ENCODE assay signal across 9 cellular contexts in the genomic region with DNA sequence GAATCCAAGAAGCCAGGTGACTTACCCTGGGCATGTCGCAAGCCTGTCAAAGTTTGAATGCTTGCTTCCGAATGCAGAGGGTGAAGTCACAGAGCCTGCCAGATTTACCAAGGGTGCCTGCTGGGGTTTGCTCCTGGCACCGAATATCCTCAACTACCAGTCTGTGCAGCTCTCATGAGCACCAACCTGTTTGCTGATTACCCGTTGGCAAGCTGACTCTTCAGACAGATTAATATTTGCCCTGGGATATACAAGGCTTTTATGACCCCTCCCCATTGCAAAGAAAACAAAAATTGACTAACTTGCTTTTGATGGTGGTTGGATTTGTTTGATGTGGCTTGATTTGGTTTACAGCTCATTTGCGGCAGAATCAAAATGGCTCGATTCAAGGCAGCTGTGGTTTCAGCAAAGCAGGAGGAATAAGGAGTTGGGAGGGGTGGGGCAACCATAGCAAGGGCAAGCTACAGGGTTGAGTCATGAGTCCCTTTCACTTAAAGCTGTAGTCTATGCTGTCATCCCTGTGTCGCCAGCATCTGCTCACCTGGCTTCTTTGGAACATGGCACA.
DNase-seq lines count a peak whose midpoint lies in the region; ATAC-seq and TF ChIP-seq lines count a peak whose summit lies in the region.
"Had no signal": no experiment of that assay in that cellular context is flagged by ENCODE, and none has a peak within 500 bp of the region (broad histone marks: within the 10 kb centered on the region; RNA-seq: fewer than 3 reads in every experiment).

No MANE protein-coding gene starts in this region.

- no peaks in the 10 kb centered on the region for H3K36me3 Mint-ChIP-seq in activated CD8-positive, alpha-beta T cell treated with anti-CD3 and anti-CD28 coated beads for 36 hours (ENCODE audit: low read depth)

- H3K9me3 Mint-ChIP-seq in activated CD8-positive, alpha-beta T cell treated with anti-CD3 and anti-CD28 coated beads for 36 hours, result no peaks in the 10 kb centered on the region

- TF ChIP-seq POLR2A in esophagus squamous epithelium (IDR thresholded peaks at IDR 0.05) (no peak), gastroesophageal sphincter (IDR thresholded peaks at IDR 0.05) (no peak)

- intact Hi-C loops in activated CD8-positive, alpha-beta T cell treated with anti-CD3 and anti-CD28 coated beads for 36 hours (cut with micrococcal nuclease), result no loop called here
- intact Hi-C loops in esophagus squamous epithelium (cut with DNase I), result no loop called here

- no peak overlapping the region for H3K4me3 Mint-ChIP-seq in activated CD8-positive, alpha-beta T cell treated with anti-CD3 and anti-CD28 coated beads for 36 hours

- H3K27ac ChIP-seq in esophagus squamous epithelium (peak overlapping the region in 3 of 4 donors; percentile 12 to 67 (median 36)), gastroesophageal sphincter (no peak overlapping the region)

- H3K27me3 ChIP-seq in esophagus squamous epithelium, result no peaks in the 10 kb centered on the region
- no peaks in the 10 kb centered on the region for H3K27me3 ChIP-seq in gastroesophageal sphincter

- peak; percentile 72 for DNase-seq in activated CD8-positive, alpha-beta T cell treated with anti-CD3 and anti-CD28 coated beads for 36 hours
- DNase-seq in esophagus squamous epithelium (lab: John Stamatoyannopoulos, UW), result no peak
- peak; percentile 23 for DNase-seq in stimulated activated CD8-positive, alpha-beta memory T cell treated with anti-CD3 and anti-CD28 coated beads, Interleukin-4, amount 100 ng/mL, for 24 hours (ENCODE audit: low read depth)
- no peak for DNase-seq in hippocampal formation (lab: John Stamatoyannopoulos, UW)
- no peak for DNase-seq in KG1 (lab: John Stamatoyannopoulos, UW)
- no peak for DNase-seq in NCI-H345 (lab: John Stamatoyannopoulos, UW)

- no peak for TF ChIP-seq CTCF in activated CD8-positive, alpha-beta T cell treated with anti-CD3 and anti-CD28 coated beads for 36 hours (IDR thresholded peaks at IDR 0.05)
- TF ChIP-seq CTCF in esophagus squamous epithelium (IDR thresholded peaks at IDR 0.05) (no peak), gastroesophageal sphincter (IDR thresholded peaks at IDR 0.05) (no peak)

- POLR2A ChIA-PET in activated CD8-positive, alpha-beta T cell treated with anti-CD3 and anti-CD28 coated beads for 36 hours (lab: Charles Lee), result interaction anchor here (0.6 kb wide), 2 partner anchors 14 to 1611 kb away, joined by 3 read pairs; no protein-coding TSS in a partner anchor

- 25 to 32% methylated on average over 7 of the region's 7 CpGs for WGBS in esophagus squamous epithelium, 2 donors
- WGBS in gastroesophageal sphincter (ENCODE audit: low coverage in 1 of 2), 2 donors, result 83 to 100% methylated on average over 2 of the region's 7 CpGs

- H3K36me3 ChIP-seq in esophagus squamous epithelium (no peaks in the 10 kb centered on the region), gastroesophageal sphincter (no peaks in the 10 kb centered on the region)

- no peak overlapping the region for H3K27ac Mint-ChIP-seq in activated CD8-positive, alpha-beta T cell treated with anti-CD3 and anti-CD28 coated beads for 36 hours

- ATAC-seq in HG03442 (IDR thresholded peaks at IDR 0.05; ENCODE audit: unreplicated experiment) (peak; percentile 49), gastroesophageal sphincter (no peak)
- peak; percentile 99 for ATAC-seq in activated CD8-positive, alpha-beta T cell treated with anti-CD3 and anti-CD28 coated beads for 36 hours
- ATAC-seq: Right ventricle myocardium inferior had no signal

- peaks cover 57% of the 10 kb centered on the region for H3K27me3 Mint-ChIP-seq in activated CD8-positive, alpha-beta T cell treated with anti-CD3 and anti-CD28 coated beads for 36 hours

- no peaks in the 10 kb centered on the region for H3K9me3 ChIP-seq in esophagus squamous epithelium
- H3K9me3 ChIP-seq in gastroesophageal sphincter, result no peaks in the 10 kb centered on the region

- CTCF ChIA-PET in activated CD8-positive, alpha-beta T cell treated with anti-CD3 and anti-CD28 coated beads for 36 hours (lab: Charles Lee), result interaction anchor here (1.2 kb wide), 1 partner anchor 9 kb away, joined by 3 read pairs; no protein-coding TSS in a partner anchor

- H3K4me3 ChIP-seq in esophagus squamous epithelium (no peak overlapping the region), gastroesophageal sphincter (no peak overlapping the region)

- peaks cover 17% of the 10 kb centered on the region for H3K4me1 Mint-ChIP-seq in activated CD8-positive, alpha-beta T cell treated with anti-CD3 and anti-CD28 coated beads for 36 hours (ENCODE audit: low read depth)

- H3K4me1 ChIP-seq in esophagus squamous epithelium, result peaks cover 0 to 23% (median 0%) of the 10 kb centered on the region in 3 donors
- H3K4me1 ChIP-seq in gastroesophageal sphincter, result no peaks in the 10 kb centered on the region

- TF ChIP-seq EP300 in gastroesophageal sphincter (IDR thresholded peaks at IDR 0.05), result no peak

Comparison
In these comparisons a context has a peak if more than half of its experiments do, and no peak if none do; other contexts are left out.
1. DNase-seq: peak in activated CD8-positive, alpha-beta T cell treated with anti-CD3 and anti-CD28 coated beads for 36 hours (single experiment) and stimulated activated CD8-positive, alpha-beta memory T cell treated with anti-CD3 and anti-CD28 coated beads, Interleukin-4, amount 100 ng/mL, for 24 hours (single experiment); none in esophagus squamous epithelium (single experiment), hippocampal formation (0 of 2), KG1 (single experiment) and NCI-H345 (single experiment).
2. H3K27ac ChIP-seq: peak in esophagus squamous epithelium (3 of 4); none in gastroesophageal sphincter (0 of 4).